1 cellular context compared by ENCODE assay signal in genomic region chrX:44456685-44457084, GRCh38.
TF ChIP-seq lines count a peak whose summit lies in the region.

No MANE protein-coding gene starts in this region.

TF ChIP-seq in HepG2, 621 proteins besides CTCF, POLR2A, EP300 and RAD21:
- TF ChIP-seq HDAC2 (CRISPR knock-in tag; IDR thresholded peaks at IDR 0.05) (no peak), BORCS8-MEF2B (CRISPR knock-in tag; IDR thresholded peaks at IDR 0.05) (no peak), FOXP1 (IDR thresholded peaks at IDR 0.05) (no peak), FOXP1 (CRISPR knock-in tag; IDR thresholded peaks at IDR 0.05) (no peak)
